In the genomic region with DNA sequence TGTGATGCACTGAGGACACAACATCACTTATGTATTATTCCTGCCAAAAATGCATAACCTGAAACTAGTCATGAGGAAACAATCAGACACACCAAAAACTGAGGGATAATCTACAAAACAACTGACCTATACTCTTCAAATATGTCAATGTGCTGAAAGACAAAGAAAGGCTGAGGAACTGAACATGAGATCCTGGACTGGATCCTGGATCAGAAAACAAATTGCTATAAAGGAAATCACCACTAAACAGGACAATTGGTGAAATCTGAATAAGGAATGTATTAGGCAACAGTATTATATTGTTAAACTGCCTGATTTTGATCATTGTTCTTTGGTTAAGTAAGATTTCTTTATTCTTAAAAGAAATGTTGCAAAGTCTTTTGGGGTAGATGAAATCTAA, we compare ENCODE assay signal across 17 cellular contexts. TPM values are rescaled to one million over a fixed set of nuclear protein-coding genes. Genes with fewer than 3 reads are reported as not detected.
A peak's percentile ranks its signal among the peaks of the same experiment; 100 is the strongest.
DNase-seq lines count a peak whose midpoint lies in the region; ATAC-seq, FAIRE-seq and TF ChIP-seq lines count a peak whose summit lies in the region.
"Had no signal": no experiment of that assay in that cellular context is flagged by ENCODE, and none has a peak within 500 bp of the region (broad histone marks: within the 10 kb centered on the region; RNA-seq: fewer than 3 reads in every experiment).

No MANE protein-coding gene starts in this region.

- H2AFZ ChIP-seq in ACC112 (ENCODE audit: low read length, unreplicated experiment), result no peak overlapping the region

- peak; percentile 51 for FAIRE-seq in G401.6 (lab: Jason Lieb, UNC)

- H3K4me3 ChIP-seq in ACC112 (ENCODE audit: low read depth, low read length) (no peak overlapping the region), adipocyte (ENCODE audit: low read length) (no peak overlapping the region), fibroblast of the aortic adventitia (ENCODE audit: low read depth, low read length) (no peak overlapping the region)

- no peak for TF ChIP-seq CTCF in fibroblast of the aortic adventitia (IDR thresholded peaks at IDR 0.05; ENCODE audit: insufficient read depth, low read length)

- H3K4me1 ChIP-seq in ACC112 (ENCODE audit: control insufficient read depth, insufficient read depth, low read length, unreplicated experiment), result peaks cover 13% of the 10 kb centered on the region
- H3K4me1 ChIP-seq in adipocyte (ENCODE audit: control insufficient read depth, insufficient read depth, low read length), result peaks cover 23% of the 10 kb centered on the region

- no peaks in the 10 kb centered on the region for H3K9me3 ChIP-seq in adipocyte (ENCODE audit: control insufficient read depth, low read length)

- H3K27me3 ChIP-seq in ACC112 (ENCODE audit: insufficient read depth, low read length), result no peaks in the 10 kb centered on the region
- H3K27me3 ChIP-seq in adipocyte (replicated peaks; ENCODE audit: control insufficient read depth, insufficient read depth, low read length), result no peaks in the 10 kb centered on the region

- H3K36me3 ChIP-seq in ACC112 (ENCODE audit: insufficient read depth, low read length), result 0 out of 2 replicates have a peak, but pooled peaks cover 4% of the 10 kb centered on the region
- no peaks in the 10 kb centered on the region for H3K36me3 ChIP-seq in adipocyte (ENCODE audit: control insufficient read depth, insufficient read depth, low read length, severe bottlenecking)

- no peak for ATAC-seq in GM18907 (IDR thresholded peaks at IDR 0.05; ENCODE audit: unreplicated experiment)
- no peak for ATAC-seq in HG03469 (IDR thresholded peaks at IDR 0.05; ENCODE audit: unreplicated experiment)
- ATAC-seq: HCT116, Panc1 had no signal

- peaks cover 75% of the 10 kb centered on the region for H3K79me2 ChIP-seq in ACC112 (ENCODE audit: control insufficient read depth, insufficient read depth, low read length, unreplicated experiment)

- no peak overlapping the region for H3K9ac ChIP-seq in adipocyte (ENCODE audit: low read length)

- DNase-seq in adipocyte (ENCODE audit: low read depth), result peak; percentile 36
- DNase-seq in fibroblast of the aortic adventitia (ENCODE audit: low read depth), result peak; percentile 45
- DNase-seq in AG08395 (ENCODE audit: low spot score), result no peak
- DNase-seq: ACHN, DMS 273 treated with DMSO at 0.1 percent for 48 hours, Kasumi-1, NCI-H1417 treated with DMSO at 0.1 percent for 48 hours, NCI-H2029 treated with DMSO at 0.1 percent for 48 hours, NCI-H510A, NCI-H82, Right ventricle myocardium superior had no signal

- peak overlapping the region; percentile 56 for H3K27ac ChIP-seq in ACC112 (ENCODE audit: low read depth, low read length)

RNA-seq across cellular contexts. Expression of a gene that starts 28.8 kb away (rescaled TPM):
- 75.7 and 192 TPM in 2 replicates for total RNA-seq in fibroblast of the aortic adventitia (ENCODE audit: low replicate concordance)
